Comparison of ENCODE assay signal across 9 cellular contexts in the genomic region with DNA sequence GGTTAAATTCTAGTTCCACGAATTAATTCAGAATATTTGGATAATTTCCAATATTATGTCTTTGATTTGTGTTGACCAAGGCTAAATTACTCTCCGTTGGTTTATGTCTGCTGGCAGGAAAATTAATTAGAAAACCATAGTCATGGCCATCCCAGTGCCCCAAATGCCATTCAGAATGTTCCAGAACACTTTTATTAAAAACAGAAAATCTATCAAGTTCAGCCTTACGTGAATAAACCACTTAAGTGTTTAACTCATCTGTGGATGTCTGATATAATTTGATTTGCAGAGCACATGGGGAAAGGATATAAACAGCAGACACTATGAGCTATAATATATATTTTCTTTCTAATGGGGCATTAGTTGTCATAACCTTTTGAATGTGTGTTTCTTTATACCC.
"Had no signal": no experiment of that assay in that cellular context is flagged by ENCODE, and none has a peak within 500 bp of the region (broad histone marks: within the 10 kb centered on the region; RNA-seq: fewer than 3 reads in every experiment).

No MANE protein-coding gene starts in this region.

- H2AFZ ChIP-seq: GM23338 had no signal

- H3K4me2 ChIP-seq: GM23338 had no signal

- ATAC-seq: GM23338, K562 had no signal

- H3K4me3 ChIP-seq: GM23338, K562 had no signal

- DNase-seq: H9, HCEC 1CT, IMR-90, KG1 had no signal

- FAIRE-seq: H1, H54, HTR-8/SVneo, K562 had no signal
